In the genomic region with DNA sequence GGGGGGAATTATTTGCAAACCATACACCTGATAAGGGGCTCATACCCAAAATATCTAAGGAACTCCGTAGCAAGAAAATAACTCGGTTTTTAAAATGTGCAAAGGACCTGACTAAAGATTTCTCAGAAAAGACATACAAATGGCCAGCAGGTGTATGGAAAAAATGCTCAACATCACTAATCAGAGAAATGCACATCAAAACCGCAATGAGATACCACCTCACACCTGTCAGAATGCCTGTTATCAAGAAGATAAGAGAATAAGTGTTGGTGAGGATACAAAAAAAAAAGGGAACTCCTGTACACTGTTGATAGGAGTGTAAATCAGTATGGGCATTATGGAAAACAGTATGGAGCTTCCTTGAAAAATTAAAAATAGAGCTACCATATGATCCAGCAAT, we compare ENCODE assay signal across 12 cellular contexts.
"Had no signal": no experiment of that assay in that cellular context is flagged by ENCODE, and none has a peak within 500 bp of the region (broad histone marks: within the 10 kb centered on the region; RNA-seq: fewer than 3 reads in every experiment).

No MANE protein-coding gene starts in this region.

- H3K9ac ChIP-seq: KMS-11 had no signal

- H3K27ac Mint-ChIP-seq: GM23338, HFFc6, IgD-negative memory B cell had no signal

- H2AFZ ChIP-seq: GM23338 had no signal

- H3K4me2 ChIP-seq: GM23338, KMS-11 had no signal

- H3K4me1 ChIP-seq: HAP-1 had no signal

- FAIRE-seq: H1, H54, HepG2 had no signal

- H3K4me3 ChIP-seq: GM23338, HAP-1 had no signal

- DNase-seq: HFFc6, Karpas-422, KBM-7 had no signal

- ATAC-seq: GM23338, HCT116, HepG2 had no signal

- H3K4me1 Mint-ChIP-seq: GM23338 had no signal

- H3K4me3 Mint-ChIP-seq: GM23338, HFFc6 had no signal

- H3K36me3 ChIP-seq: HAP-1 had no signal

- H3K27ac ChIP-seq: HL-60, KMS-11 had no signal
